In the genomic region with DNA sequence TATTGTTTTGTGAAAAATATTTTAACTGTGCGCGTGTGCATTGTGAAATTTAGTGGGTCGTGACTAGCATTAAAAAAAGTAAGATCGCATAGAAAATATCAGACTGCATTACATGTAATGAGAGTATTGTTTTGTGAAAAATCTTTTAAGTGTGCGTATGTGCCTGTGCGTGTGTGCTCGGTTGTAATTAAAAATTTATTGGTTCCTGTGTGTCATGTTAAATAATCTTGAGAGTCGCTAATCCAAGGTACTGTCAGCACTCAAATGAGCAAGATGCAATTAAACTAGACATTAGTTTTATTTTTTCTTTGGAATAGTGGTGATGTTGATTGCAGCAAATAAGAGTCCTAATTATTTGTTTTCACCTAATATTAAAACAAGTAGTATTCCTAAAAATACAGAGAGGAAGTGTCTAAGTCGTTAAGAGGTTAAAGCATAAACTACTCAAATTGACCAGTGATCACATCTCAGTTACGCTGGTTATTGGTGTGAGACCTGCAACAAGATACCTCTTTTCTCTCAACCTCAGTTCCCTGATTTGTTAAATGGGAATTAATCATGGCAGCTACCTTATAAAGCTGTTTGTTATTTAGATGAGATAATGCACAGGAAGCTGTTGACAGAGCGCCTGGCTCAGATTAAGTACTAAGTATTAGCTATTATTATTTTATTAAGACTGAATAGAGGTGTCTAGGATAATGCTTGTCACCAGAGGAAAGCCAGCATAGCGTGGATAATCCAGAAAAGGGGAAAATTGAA, we compare ENCODE assay signal across 9 cellular contexts. TPM values are rescaled to one million over a fixed set of nuclear protein-coding genes. Genes with fewer than 3 reads are reported as not detected.
DNase-seq lines count a peak whose midpoint lies in the region; TF ChIP-seq lines count a peak whose summit lies in the region.
"Had no signal": no experiment of that assay in that cellular context is flagged by ENCODE, and none has a peak within 500 bp of the region (broad histone marks: within the 10 kb centered on the region; RNA-seq: fewer than 3 reads in every experiment).

No MANE protein-coding gene starts in this region.

- H4K20me1 ChIP-seq in DOHH2 (ENCODE audit: control insufficient read depth, insufficient read depth, low read depth, low read length), result no peaks in the 10 kb centered on the region

- H3K9me2 ChIP-seq in DOHH2 (replicated peaks; ENCODE audit: control insufficient read depth, low read length), result no peaks in the 10 kb centered on the region

- no peak overlapping the region for H2BK5ac ChIP-seq in mesenchymal stem cell (ENCODE audit: low read depth, low read length, poor library complexity, severe bottlenecking)

- H2BK15ac ChIP-seq in mesenchymal stem cell (ENCODE audit: low read depth, poor library complexity, severe bottlenecking), result no peak overlapping the region

- H3K4ac ChIP-seq in mesenchymal stem cell (ENCODE audit: low read depth in 1 of 2, low read length in 2 of 2), result no peak overlapping the region

- no peak overlapping the region for H2BK120ac ChIP-seq in mesenchymal stem cell (ENCODE audit: low read depth, low read length)

- TF ChIP-seq CTCF in DOHH2 (IDR thresholded peaks at IDR 0.05; ENCODE audit: low read depth, low read length, poor library complexity, severe bottlenecking), result no peak
- TF ChIP-seq CTCF in ascending aorta (IDR thresholded peaks at IDR 0.05), result no peak
- TF ChIP-seq CTCF in GM13976 (IDR thresholded peaks at IDR 0.05; ENCODE audit: borderline replicate concordance, control extremely low read depth, extremely low read depth, insufficient read depth, missing control alignments), result no peak

- no peak overlapping the region for H2BK12ac ChIP-seq in mesenchymal stem cell (ENCODE audit: low read length in 2 of 2)

- no peak overlapping the region for H2AFZ ChIP-seq in mesenchymal stem cell (ENCODE audit: low read depth, low read length)

- H3K27ac ChIP-seq in DOHH2 (ENCODE audit: low read depth, low read length) (no peak overlapping the region), ascending aorta (no peak overlapping the region), mesenchymal stem cell (ENCODE audit: low read length, poor library complexity, severe bottlenecking) (no peak overlapping the region)

- peaks cover 3% of the 10 kb centered on the region for H3K79me1 ChIP-seq in mesenchymal stem cell (replicated peaks; ENCODE audit: low read length, poor library complexity, severe bottlenecking)

- POLR2A ChIA-PET in HEK293T (lab: Yijun Ruan, JAX), result interaction anchor here (1.1 to 1.6 kb wide), 2 partner anchors 10 to 18 kb away, joined by 3 to 4 read pairs; no protein-coding TSS in a partner anchor

- peak overlapping the region; percentile 81 for H3K4me3 ChIP-seq in DOHH2 (ENCODE audit: low read length)
- peak overlapping the region; percentile 58 to 82 for H3K4me3 ChIP-seq in ascending aorta
- H3K4me3 ChIP-seq in mesenchymal stem cell (ENCODE audit: insufficient read depth in 1 of 2, low read depth in 1 of 2, low read length in 2 of 2), result peak overlapping the region in 1 of 2 experiments; percentile 81

- no peaks in the 10 kb centered on the region for H3K36me3 ChIP-seq in DOHH2 (ENCODE audit: control insufficient read depth, low read length)
- no peaks in the 10 kb centered on the region for H3K36me3 ChIP-seq in ascending aorta
- no peaks in the 10 kb centered on the region for H3K36me3 ChIP-seq in mesenchymal stem cell (ENCODE audit: control insufficient read depth in 1 of 2, insufficient read depth in 2 of 2, low read depth in 1 of 2, low read length in 2 of 2)
- H3K36me3 ChIP-seq: tibial nerve had no signal

- H3K18ac ChIP-seq in mesenchymal stem cell (ENCODE audit: low read depth in 1 of 2, low read length in 2 of 2), result no peak overlapping the region

- no peak for DNase-seq in HEK293T (ENCODE audit: extremely low spot score)
- no peak for DNase-seq in ascending aorta (ENCODE audit: low spot score in 2 of 2)
- DNase-seq in mesenchymal stem cell, result peak; percentile 13
- no peak for DNase-seq in NOMO-1 treated with dmso at 0.1 percent for 144 hours (lab: John Stamatoyannopoulos, UW; ENCODE audit: unreplicated experiment)
- no peak for DNase-seq in GM13976 (ENCODE audit: low spot score)
- no peak for DNase-seq in NOMO-1 (lab: John Stamatoyannopoulos, UW; ENCODE audit: unreplicated experiment in 2 of 2)
- DNase-seq: stimulated activated CD4-positive, alpha-beta T cell treated with anti-CD3 and anti-CD28 coated beads, Interleukin-15, amount 100 ng/mL, for 24 hours had no signal

- H3K27me3 ChIP-seq in DOHH2 (ENCODE audit: control insufficient read depth, low read length) (peaks cover 41% of the 10 kb centered on the region), ascending aorta (peaks cover 6% of the 10 kb centered on the region), mesenchymal stem cell (ENCODE audit: control insufficient read depth in 1 of 2, insufficient read depth in 1 of 2, low read length in 2 of 2) (peaks cover 18 to 45% of the 10 kb centered on the region in 2 experiments)

- H3K4me1 ChIP-seq in DOHH2 (ENCODE audit: control insufficient read depth, low read length) (peaks cover 24% of the 10 kb centered on the region), ascending aorta (peaks cover 0 to 5% of the 10 kb centered on the region in 2 donors), mesenchymal stem cell (ENCODE audit: control insufficient read depth, insufficient read depth, low read depth, low read length) (peaks cover 3% of the 10 kb centered on the region)

- no peak overlapping the region for H2AK5ac ChIP-seq in mesenchymal stem cell (ENCODE audit: low read length, severe bottlenecking)

- no peak overlapping the region for H4K8ac ChIP-seq in mesenchymal stem cell (ENCODE audit: low read length)

- no peak overlapping the region for H3K23ac ChIP-seq in mesenchymal stem cell (ENCODE audit: low read length in 2 of 2)

- in situ Hi-C loops in GM13976 (cut with MboI; ENCODE audit: low sequenced_read_pairs, unreplicated experiment), result no loop called here

- H3K4me2 ChIP-seq in DOHH2 (ENCODE audit: low read length) (peak overlapping the region; percentile 72), mesenchymal stem cell (ENCODE audit: low read length, poor library complexity, severe bottlenecking) (no peak overlapping the region)

- CTCF ChIA-PET in HEK293T (lab: Yijun Ruan, JAX), result no interaction called here

- H3K14ac ChIP-seq in mesenchymal stem cell (ENCODE audit: low read length in 2 of 2), result no peak overlapping the region

- H3K79me2 ChIP-seq in DOHH2 (ENCODE audit: control insufficient read depth, low read length), result peaks cover 6% of the 10 kb centered on the region

- intact Hi-C loops in ascending aorta (cut with DNase I), result loop anchor here (10.0 kb wide), 1 partner anchor 192 kb away; the partner anchor contains the start of gene INO80D

- 11% methylated on average over 9 of the region's 12 CpGs for WGBS in mesenchymal stem cell

- H3K9ac ChIP-seq in mesenchymal stem cell (ENCODE audit: low read length), result peak overlapping the region; percentile 92

- no peaks in the 10 kb centered on the region for H3K9me3 ChIP-seq in DOHH2 (ENCODE audit: control insufficient read depth, insufficient read depth, low read length)
- H3K9me3 ChIP-seq in ascending aorta, result no peaks in the 10 kb centered on the region
- no peaks in the 10 kb centered on the region for H3K9me3 ChIP-seq in mesenchymal stem cell (ENCODE audit: control insufficient read depth, low read length)
- H3K9me3 ChIP-seq: tibial nerve had no signal

- H3F3A ChIP-seq in DOHH2 (ENCODE audit: control insufficient read depth, insufficient read depth), result peaks cover 6% of the 10 kb centered on the region

- no peak overlapping the region for H4K91ac ChIP-seq in mesenchymal stem cell (ENCODE audit: low read length)

TF ChIP-seq in HEK293T, 16 proteins besides CTCF, POLR2A, EP300 and RAD21:
- TF ChIP-seq ZNF384 (IDR thresholded peaks at IDR 0.05), result no peak
- TF ChIP-seq ARNT (IDR thresholded peaks at IDR 0.05), result peak; percentile 77

RNA-seq across cellular contexts. Expression of gene ZDBF2, which starts 1.9 kb away (rescaled TPM):
- total RNA-seq in ascending aorta, result 5.0 TPM
- polyA plus RNA-seq in mesenchymal stem cell (2013, experiment 1 of 2), result 3.0 TPM
- 3.0 TPM for polyA plus RNA-seq in mesenchymal stem cell (2013, experiment 2 of 2)
